Comparison of ENCODE assay signal across 1 cellular context in genomic region chr11:71443736-71444410, GRCh38.
TF ChIP-seq lines count a peak whose summit lies in the region.

No MANE protein-coding gene starts in this region.

TF ChIP-seq in H1, 55 proteins besides CTCF, POLR2A, EP300 and RAD21:
- no peak for TF ChIP-seq TAF1 (IDR thresholded peaks at IDR 0.05; ENCODE audit: low read depth, low read length)
- TF ChIP-seq TEAD4 (IDR thresholded peaks at IDR 0.05; ENCODE audit: low read depth, low read length) = no peak
- TF ChIP-seq ATF2 (IDR thresholded peaks at IDR 0.05; ENCODE audit: low read length) = no peak
- TF ChIP-seq JUN (IDR thresholded peaks at IDR 0.05; ENCODE audit: low read depth, low read length) = no peak
- TF ChIP-seq PHF8 (conservative IDR thresholded peaks at IDR 0.05; ENCODE audit: low read depth, low read length) = no peak
- no peak for TF ChIP-seq HDAC2 (IDR thresholded peaks at IDR 0.05; ENCODE audit: borderline replicate concordance in 1 of 2, low read depth in 2 of 2, low read length in 2 of 2)
- no peak for TF ChIP-seq RFX5 (IDR thresholded peaks at IDR 0.05; ENCODE audit: borderline replicate concordance, low read depth, low read length)
- no peak for TF ChIP-seq TCF12 (IDR thresholded peaks at IDR 0.05; ENCODE audit: low read depth, low read length)
- no peak for TF ChIP-seq EZH2 (IDR thresholded peaks at IDR 0.05; ENCODE audit: low read depth, low read length, severe bottlenecking)
- TF ChIP-seq USF2 (IDR thresholded peaks at IDR 0.05; ENCODE audit: low read length) = no peak
- TF ChIP-seq HDAC6 (IDR thresholded peaks at IDR 0.05; ENCODE audit: low read depth, low read length) = no peak
- no peak for TF ChIP-seq TAF7 (optimal IDR thresholded peaks at IDR 0.05; ENCODE audit: borderline replicate concordance, low read depth, low read length)
- no peak for TF ChIP-seq SIRT6 (IDR thresholded peaks at IDR 0.05; ENCODE audit: low read length)
- no peak for TF ChIP-seq CBX5 (IDR thresholded peaks at IDR 0.05; ENCODE audit: low read depth, low read length)
- no peak for TF ChIP-seq CHD1 (IDR thresholded peaks at IDR 0.05; ENCODE audit: low read depth, low read length)
- no peak for TF ChIP-seq SRF (IDR thresholded peaks at IDR 0.05; ENCODE audit: low read depth, low read length)
